ENCODE assay signal across 1 cellular context in genomic region chr16:28211758-28212531, GRCh38.
TF ChIP-seq lines count a peak whose summit lies in the region.

XPO6 (minus strand) TSS chr16:28211965; CDS start chr16:28211368, 597 bp downstream.

TF ChIP-seq in HepG2, 621 proteins besides CTCF, POLR2A, EP300 and RAD21 (continued from another document and continues in another):
- TF ChIP-seq ZNF687 (CRISPR knock-in tag; IDR thresholded peaks at IDR 0.05) (peak; percentile 64), SKIL (CRISPR knock-in tag; IDR thresholded peaks at IDR 0.05; ENCODE audit: borderline replicate concordance) (0 out of 2 replicates have a peak, but pooled peaks have one; percentile 6), KLF15 (CRISPR knock-in tag; IDR thresholded peaks at IDR 0.05; ENCODE audit: borderline replicate concordance) (peak; percentile 57; the same call in 1 of the 2 replicates), STAT6 (CRISPR knock-in tag; IDR thresholded peaks at IDR 0.05; ENCODE audit: borderline replicate concordance) (0 out of 2 replicates have a peak, but pooled peaks have one; percentile 72), IRF9 (CRISPR knock-in tag; IDR thresholded peaks at IDR 0.05; ENCODE audit: borderline replicate concordance) (peak; percentile 77; the same call in 1 of the 2 replicates), PATZ1 (CRISPR knock-in tag; IDR thresholded peaks at IDR 0.05) (peak; percentile 79), IKZF5 (CRISPR knock-in tag; IDR thresholded peaks at IDR 0.05) (peak; percentile 85; the same call in 1 of the 2 replicates), KDM5B (CRISPR knock-in tag; IDR thresholded peaks at IDR 0.05; ENCODE audit: borderline replicate concordance) (peak; percentile 30; the same call in 1 of the 2 replicates), E2F1 (CRISPR knock-in tag; IDR thresholded peaks at IDR 0.05) (peak; percentile 61; the same call in 1 of the 2 replicates), CEBPZ (IDR thresholded peaks at IDR 0.05; ENCODE audit: low read length) (no peak), SNAPC2 (CRISPR knock-in tag; IDR thresholded peaks at IDR 0.05) (no peak), NKX3-1 (CRISPR knock-in tag; IDR thresholded peaks at IDR 0.05) (peak; percentile 85; the same call in 1 of the 2 replicates), SNAPC5 (CRISPR knock-in tag; IDR thresholded peaks at IDR 0.05; ENCODE audit: borderline replicate concordance) (no peak), KAT7 (CRISPR knock-in tag; IDR thresholded peaks at IDR 0.05; ENCODE audit: borderline replicate concordance) (peak; percentile 69; the same call in 1 of the 2 replicates), ZNF142 (CRISPR knock-in tag; IDR thresholded peaks at IDR 0.05) (peak; percentile 66; the same call in 1 of the 2 replicates), ARHGAP35 (CRISPR knock-in tag; IDR thresholded peaks at IDR 0.05; ENCODE audit: borderline replicate concordance) (0 out of 2 replicates have a peak, but pooled peaks have one; percentile 40), FOXO1 (CRISPR knock-in tag; IDR thresholded peaks at IDR 0.05) (no peak), MEIS1 (CRISPR knock-in tag; IDR thresholded peaks at IDR 0.05; ENCODE audit: borderline replicate concordance) (peak; percentile 83; the same call in 1 of the 2 replicates)
